13 cellular contexts compared by ENCODE assay signal in the genomic region with DNA sequence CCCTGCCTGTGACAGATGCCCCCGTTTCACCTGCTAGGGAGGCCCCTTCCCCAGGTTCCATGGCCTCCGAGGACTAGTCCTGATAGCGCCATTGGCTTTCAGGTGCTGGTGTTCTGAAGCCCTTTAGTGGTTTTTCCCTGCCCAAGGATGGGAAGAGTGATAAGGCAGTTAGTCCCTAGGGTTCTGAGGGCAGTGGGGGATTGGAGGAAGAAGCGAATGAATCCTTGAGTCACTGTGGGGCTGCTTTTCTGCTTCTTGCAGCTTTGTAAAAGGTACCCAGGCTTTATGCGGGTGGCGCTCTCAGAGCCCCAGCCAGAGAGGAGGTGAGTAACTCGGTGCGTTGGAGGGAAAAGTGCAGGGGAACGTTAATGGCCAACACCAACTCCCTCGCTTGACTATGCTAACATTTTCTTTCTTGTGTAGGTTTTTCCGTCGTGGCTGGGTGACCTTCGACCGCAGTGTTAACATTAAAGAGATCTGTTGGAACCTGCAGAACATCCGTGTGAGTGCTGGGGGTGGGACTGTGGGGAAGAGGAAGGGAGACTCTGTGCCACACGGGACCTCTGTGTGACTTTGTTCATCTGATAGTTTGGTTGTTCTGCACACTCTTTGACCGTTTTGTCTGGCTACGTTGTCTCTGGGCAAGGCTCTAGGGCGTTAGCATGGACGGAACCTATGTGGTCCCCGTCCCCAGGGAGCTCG. TPM values are rescaled to one million over a fixed set of nuclear protein-coding genes. Genes with fewer than 3 reads are reported as not detected.
A peak's percentile ranks its signal among the peaks of the same experiment; 100 is the strongest.
DNase-seq lines count a peak whose midpoint lies in the region; ATAC-seq and TF ChIP-seq lines count a peak whose summit lies in the region.
"Had no signal": no experiment of that assay in that cellular context is flagged by ENCODE, and none has a peak within 500 bp of the region (broad histone marks: within the 10 kb centered on the region; RNA-seq: fewer than 3 reads in every experiment).

No MANE protein-coding gene starts in this region.

- H3K4me3 Mint-ChIP-seq in activated naive CD8-positive, alpha-beta T cell treated with anti-CD3 and anti-CD28 coated beads for 36 hours, result no peak overlapping the region

- peak; percentile 55 for DNase-seq in Right ventricle myocardium inferior (ENCODE audit: missing footprints)
- no peak for DNase-seq in cardiac septum (ENCODE audit: low spot score)
- no peak for DNase-seq in activated naive CD8-positive, alpha-beta T cell treated with anti-CD3 and anti-CD28 coated beads for 36 hours
- DNase-seq in osteoblast (ENCODE audit: insufficient read length, low spot score, missing footprints), result peak; percentile 72
- no peak for DNase-seq in NCI-H2107 (lab: John Stamatoyannopoulos, UW)
- DNase-seq: effector CD8-positive, alpha-beta T cell; Kasumi-1; NCI-H1930; NCI-H774 had no signal

- TF ChIP-seq CTCF in osteoblast (IDR thresholded peaks at IDR 0.05; ENCODE audit: extremely low read depth, low read depth, low read length), result no peak

- peaks cover 52% of the 10 kb centered on the region for H3K4me1 Mint-ChIP-seq in activated naive CD8-positive, alpha-beta T cell treated with anti-CD3 and anti-CD28 coated beads for 36 hours

- H3K36me3 Mint-ChIP-seq in activated naive CD8-positive, alpha-beta T cell treated with anti-CD3 and anti-CD28 coated beads for 36 hours, result peaks cover 52% of the 10 kb centered on the region

- peaks cover 71% of the 10 kb centered on the region for H3K79me2 ChIP-seq in osteoblast (ENCODE audit: insufficient read depth, low read length)

- H3K27ac ChIP-seq in osteoblast (ENCODE audit: low read depth, low read length), result no peak overlapping the region
- H3K27ac ChIP-seq: right atrium auricular region had no signal

- no peaks in the 10 kb centered on the region for H3K9me3 ChIP-seq in osteoblast (ENCODE audit: low read depth, low read length)
- H3K9me3 ChIP-seq: mucosa of descending colon, right atrium auricular region had no signal

- H3K27me3 Mint-ChIP-seq in activated naive CD8-positive, alpha-beta T cell treated with anti-CD3 and anti-CD28 coated beads for 36 hours, result peaks cover 6% of the 10 kb centered on the region

- no peak overlapping the region for H3K4me2 ChIP-seq in osteoblast (ENCODE audit: insufficient read depth, low read length)
- H3K4me2 ChIP-seq: GM23338 had no signal

- no peak overlapping the region for H3K4me3 ChIP-seq in osteoblast (ENCODE audit: insufficient read depth, low read length)
- H3K4me3 ChIP-seq: GM23338, mucosa of descending colon, right atrium auricular region had no signal

- peaks cover 19% of the 10 kb centered on the region for H4K20me1 ChIP-seq in osteoblast (ENCODE audit: insufficient read depth, low read length)

- peak overlapping the region; percentile 62 for H3K27ac Mint-ChIP-seq in activated naive CD8-positive, alpha-beta T cell treated with anti-CD3 and anti-CD28 coated beads for 36 hours
- H3K27ac Mint-ChIP-seq: GM23338 had no signal

- ATAC-seq in Right ventricle myocardium inferior (no peak), GM18868 (IDR thresholded peaks at IDR 0.05; ENCODE audit: unreplicated experiment) (no peak)
- ATAC-seq: GM23338, mucosa of descending colon had no signal

- H3K9me3 Mint-ChIP-seq in activated naive CD8-positive, alpha-beta T cell treated with anti-CD3 and anti-CD28 coated beads for 36 hours, result no peaks in the 10 kb centered on the region
- H3K9me3 Mint-ChIP-seq: GM23338 had no signal

- peaks cover 80% of the 10 kb centered on the region for H3K36me3 ChIP-seq in osteoblast (ENCODE audit: insufficient read depth, low read length)

- H2AFZ ChIP-seq in osteoblast (ENCODE audit: low read length), result no peak overlapping the region
- H2AFZ ChIP-seq: GM23338 had no signal

- H3K27me3 ChIP-seq in osteoblast (ENCODE audit: insufficient read depth, low read length), result no peaks in the 10 kb centered on the region
- H3K27me3 ChIP-seq: right atrium auricular region had no signal

- H3K4me1 ChIP-seq in osteoblast (ENCODE audit: insufficient read depth, low read length), result peaks cover 18% of the 10 kb centered on the region

- intact Hi-C loops in Right ventricle myocardium inferior (cut with DNase I) (no loop called here), cardiac septum (cut with DNase I) (no loop called here)

RNA-seq across cellular contexts. Expression of gene UFSP1, which starts 3.9 kb away (rescaled TPM):
- total RNA-seq in Right ventricle myocardium inferior (1.9 TPM), cardiac septum (2.1 TPM), osteoblast (4.7 and 5.8 TPM in 2 replicates)
- total RNA-seq in activated naive CD8-positive, alpha-beta T cell treated with anti-CD3 and anti-CD28 coated beads for 36 hours, result 1 to 10 TPM; 1.7 to 2.3 TPM

RNA-seq across cellular contexts. Expression of gene ACHE, which starts 10.1 kb away (rescaled TPM):
- total RNA-seq in Right ventricle myocardium inferior (0.73 TPM), cardiac septum (2.1 TPM), osteoblast (under 0.01 TPM in 2 replicates)
- total RNA-seq in activated naive CD8-positive, alpha-beta T cell treated with anti-CD3 and anti-CD28 coated beads for 36 hours, result under 1 TPM in 1 of 2 experiments, not detected in 1; 0.14 TPM

RNA-seq across cellular contexts. Expression of gene SRRT, which starts 10.7 kb away (rescaled TPM):
- total RNA-seq in Right ventricle myocardium inferior, result 70.5 TPM
- 62.9 TPM for total RNA-seq in cardiac septum
- 100 to 1,000 TPM; 296 to 297 TPM for total RNA-seq in activated naive CD8-positive, alpha-beta T cell treated with anti-CD3 and anti-CD28 coated beads for 36 hours
- total RNA-seq in osteoblast, result 31.2 and 42.0 TPM in 2 replicates

RNA-seq across cellular contexts. Expression of gene TRIP6, which starts 18.4 kb away (rescaled TPM):
- total RNA-seq in Right ventricle myocardium inferior (15.5 TPM), cardiac septum (24.4 TPM), osteoblast (115 TPM in 2 replicates)
- 10 to 100 TPM; 44.2 to 45.1 TPM for total RNA-seq in activated naive CD8-positive, alpha-beta T cell treated with anti-CD3 and anti-CD28 coated beads for 36 hours

RNA-seq across cellular contexts. Expression of gene SLC12A9, which starts 33.1 kb away (rescaled TPM):
- total RNA-seq in Right ventricle myocardium inferior, result 10.2 TPM
- 6.9 TPM for total RNA-seq in cardiac septum
- total RNA-seq in activated naive CD8-positive, alpha-beta T cell treated with anti-CD3 and anti-CD28 coated beads for 36 hours, result 10 to 100 TPM; 13.4 to 14.6 TPM
- total RNA-seq in osteoblast, result 19.5 and 20.0 TPM in 2 replicates

Comparison
In these comparisons a context has a peak if more than half of its experiments do, and no peak if none do; other contexts are left out.
1. DNase-seq: peak in Right ventricle myocardium inferior (single experiment) and osteoblast (single experiment); none in cardiac septum (single experiment), activated naive CD8-positive, alpha-beta T cell treated with anti-CD3 and anti-CD28 coated beads for 36 hours (single experiment) and NCI-H2107 (single experiment).